15 cellular contexts compared by ENCODE assay signal in the genomic region with DNA sequence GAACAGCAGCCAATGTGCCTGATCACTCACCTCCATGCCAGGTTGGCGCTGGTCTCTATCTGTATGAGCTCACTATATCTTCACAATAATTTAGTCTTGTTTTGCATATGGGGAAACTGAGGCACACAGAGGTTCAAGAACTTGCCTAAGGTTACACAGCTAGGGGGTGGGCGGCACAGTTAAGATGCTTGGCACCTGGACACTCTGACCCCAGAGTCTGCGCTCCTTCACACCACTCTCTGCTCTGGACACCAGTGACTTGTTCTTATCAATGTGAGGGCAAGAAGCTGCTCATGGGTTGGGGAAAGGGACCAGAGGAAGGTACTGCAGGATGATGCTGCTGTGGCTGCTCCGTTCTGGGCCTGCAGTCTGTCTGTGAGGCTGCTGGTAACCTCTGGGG. TPM values are rescaled to one million over a fixed set of nuclear protein-coding genes. Genes with fewer than 3 reads are reported as not detected.
A peak's percentile ranks its signal among the peaks of the same experiment; 100 is the strongest.
DNase-seq lines count a peak whose midpoint lies in the region; ATAC-seq and TF ChIP-seq lines count a peak whose summit lies in the region.
"Had no signal": no experiment of that assay in that cellular context is flagged by ENCODE, and none has a peak within 500 bp of the region (broad histone marks: within the 10 kb centered on the region; RNA-seq: fewer than 3 reads in every experiment).

No MANE protein-coding gene starts in this region.

- H3K4me1 Mint-ChIP-seq in chondrocyte (ENCODE audit: low read depth), result peaks cover 4% of the 10 kb centered on the region

- DNase-seq in Panc1 (ENCODE audit: low read depth, low spot score) (no peak), chondrocyte (ENCODE audit: low spot score) (peak; percentile 38), mesenteric fat pad (ENCODE audit: low spot score) (peak; percentile 24), upper lobe of right lung (peak; percentile 34), NK-92 (lab: John Stamatoyannopoulos, UW; ENCODE audit: unreplicated experiment) (no peak)
- DNase-seq: BE2C; CD4-positive, alpha-beta memory T cell; DMS153; DMS79 treated with DMSO at 0.1 percent for 48 hours; EL; HCEC 1CT; HFFc6 had no signal

- H3K27me3 ChIP-seq in Panc1 (ENCODE audit: control insufficient read depth, insufficient read depth, low read length), result no peaks in the 10 kb centered on the region
- H3K27me3 ChIP-seq in upper lobe of right lung, result no peaks in the 10 kb centered on the region
- H3K27me3 ChIP-seq: BE2C had no signal

- H3K36me3 ChIP-seq in Panc1 (ENCODE audit: control insufficient read depth, insufficient read depth, low read length), result no peaks in the 10 kb centered on the region
- no peaks in the 10 kb centered on the region for H3K36me3 ChIP-seq in upper lobe of right lung
- H3K36me3 ChIP-seq: BE2C had no signal

- POLR2A ChIA-PET in Panc1 (lab: Charles Lee), result no interaction called here

- H3K4me3 Mint-ChIP-seq in chondrocyte (ENCODE audit: unreplicated experiment), result no peak overlapping the region
- H3K4me3 Mint-ChIP-seq: CD4-positive, alpha-beta memory T cell; HFFc6 had no signal

- no peak for TF ChIP-seq CTCF in Panc1 (IDR thresholded peaks at IDR 0.05)
- TF ChIP-seq CTCF in chondrocyte (IDR thresholded peaks at IDR 0.05), result no peak
- no peak for TF ChIP-seq CTCF in upper lobe of right lung (IDR thresholded peaks at IDR 0.05)

- H3K27ac Mint-ChIP-seq in chondrocyte (ENCODE audit: unreplicated experiment), result no peak overlapping the region
- H3K27ac Mint-ChIP-seq: HFFc6 had no signal

- H3K4me3 ChIP-seq in Panc1 (ENCODE audit: low read depth in 2 of 2, low read length in 2 of 2), result no peak overlapping the region
- no peak overlapping the region for H3K4me3 ChIP-seq in upper lobe of right lung
- H3K4me3 ChIP-seq: A549 had no signal

- no peaks in the 10 kb centered on the region for H3K36me3 Mint-ChIP-seq in chondrocyte (ENCODE audit: low read depth)
- H3K36me3 Mint-ChIP-seq: CD4-positive, alpha-beta memory T cell had no signal

- no TSS peak for BruUV-seq in Panc1 (replicated peaks; lab: Mats Ljungman, UMichigan)

- no peaks in the 10 kb centered on the region for H3K27me3 Mint-ChIP-seq in chondrocyte (ENCODE audit: low read depth)
- H3K27me3 Mint-ChIP-seq: CD4-positive, alpha-beta memory T cell had no signal

- no peaks in the 10 kb centered on the region for H3K9me3 Mint-ChIP-seq in chondrocyte (ENCODE audit: low read depth)
- H3K9me3 Mint-ChIP-seq: HFFc6 had no signal

- ATAC-seq in Panc1 (0 out of 2 replicates have a peak, but pooled peaks have one; percentile 20), upper lobe of right lung (no peak), GM19023 (IDR thresholded peaks at IDR 0.05; ENCODE audit: unreplicated experiment) (no peak)
- ATAC-seq: A549 had no signal

- in situ Hi-C loops in Panc1 (cut with HindIII; ENCODE audit: low pct_unique_long_range_greater_than_20kb, low sequenced_read_pairs), result no loop called here

- CTCF ChIA-PET in Panc1 (lab: Charles Lee), result no interaction called here

- H3K9me3 ChIP-seq in Panc1 (ENCODE audit: control insufficient read depth, insufficient read depth, low read depth, low read length) (no peaks in the 10 kb centered on the region), upper lobe of right lung (no peaks in the 10 kb centered on the region)
- H3K9me3 ChIP-seq: A549, BE2C had no signal

- no peak overlapping the region for H3K27ac ChIP-seq in Panc1 (ENCODE audit: low read length)
- no peak overlapping the region for H3K27ac ChIP-seq in upper lobe of right lung
- H3K27ac ChIP-seq: A549, C4-2B had no signal

- H3K4me1 ChIP-seq in Panc1 (ENCODE audit: control insufficient read depth, insufficient read depth, low read length), result no peaks in the 10 kb centered on the region
- H3K4me1 ChIP-seq in upper lobe of right lung, result no peaks in the 10 kb centered on the region
- H3K4me1 ChIP-seq: A549, BE2C had no signal

- intact Hi-C loops in Panc1 (cut with micrococcal nuclease; ENCODE audit: unreplicated experiment) (no loop called here), upper lobe of right lung (cut with DNase I) (no loop called here)

RNA-seq across cellular contexts. Expression of gene FBLN7, which starts 27.1 kb away (rescaled TPM):
- total RNA-seq in Panc1 (2021; ENCODE audit: unreplicated experiment) (0.95 TPM), chondrocyte (0.77 to 1.3 TPM (median 1.0 TPM) in 3 replicates), mesenteric fat pad (5.3 TPM), upper lobe of right lung (5.4 TPM)
- 0.50 TPM for polyA plus RNA-seq in Panc1 (2012; ENCODE audit: insufficient read length)

Comparison
In these comparisons a context has a peak if more than half of its experiments do, and no peak if none do; other contexts are left out.
1. DNase-seq: peak in chondrocyte (single experiment), mesenteric fat pad (single experiment) and upper lobe of right lung (single experiment); none in Panc1 (single experiment) and NK-92 (single experiment).